In genomic region chr4:87973283-87974169, GRCh38 we compare ENCODE assay signal across 7 cellular contexts. TPM values are rescaled to one million over a fixed set of nuclear protein-coding genes. Genes with fewer than 3 reads are reported as not detected.
DNase-seq lines count a peak whose midpoint lies in the region; ATAC-seq and TF ChIP-seq lines count a peak whose summit lies in the region.

No MANE protein-coding gene starts in this region.

- no peak overlapping the region for H2AFZ ChIP-seq in Karpas-422 (ENCODE audit: low read length)
- H2AFZ ChIP-seq in smooth muscle cell (ENCODE audit: low read depth), result peak overlapping the region; percentile 83

- ATAC-seq in GM21825 (IDR thresholded peaks at IDR 0.05; ENCODE audit: unreplicated experiment), result peak; percentile 59

- H4K20me1 ChIP-seq in Karpas-422 (ENCODE audit: insufficient read depth, low read depth, low read length) (no peaks in the 10 kb centered on the region), smooth muscle cell (ENCODE audit: low read depth) (no peaks in the 10 kb centered on the region)

- TF ChIP-seq CTCF in smooth muscle cell (IDR thresholded peaks at IDR 0.05; ENCODE audit: borderline replicate concordance, insufficient read depth, poor library complexity, severe bottlenecking), result peak; percentile 80

- H3K27me3 ChIP-seq in Karpas-422 (ENCODE audit: low read length) (no peaks in the 10 kb centered on the region), smooth muscle cell (ENCODE audit: low read depth) (no peaks in the 10 kb centered on the region)

- no peaks in the 10 kb centered on the region for H3K9me2 ChIP-seq in Karpas-422 (replicated peaks; ENCODE audit: insufficient read depth, low read length)

- peaks cover 3% of the 10 kb centered on the region for H3F3A ChIP-seq in smooth muscle cell (ENCODE audit: low read depth)

- H3K9me3 ChIP-seq in Karpas-422 (ENCODE audit: low read length) (no peaks in the 10 kb centered on the region), smooth muscle cell (replicated peaks; ENCODE audit: low read depth) (no peaks in the 10 kb centered on the region)

- H3K4me3 ChIP-seq in Karpas-422 (ENCODE audit: low read length) (no peak overlapping the region), smooth muscle cell (peak overlapping the region; percentile 42)

- H3K4me1 ChIP-seq in Karpas-422 (ENCODE audit: low read length) (peaks cover 10% of the 10 kb centered on the region), smooth muscle cell (ENCODE audit: low read depth) (peaks cover 3% of the 10 kb centered on the region)

- 13% methylated on average over 14 of the region's 14 CpGs for whole genome bisulfite sequencing in smooth muscle cell (ENCODE audit: low lambda C conversion rate)

- DNase-seq in GM04504 (ENCODE audit: low read depth) (peak; percentile 89), Karpas-422 (peak; percentile 77), SHP77 (lab: John Stamatoyannopoulos, UW) (peak; percentile 77 to 86), brain pericyte (ENCODE audit: low read depth, low spot score) (peak; percentile 7), iPS-NIHi7 (ENCODE audit: extremely low spot score) (peak; percentile 53), smooth muscle cell (lab: John Stamatoyannopoulos, UW; ENCODE audit: unreplicated experiment) (no peak)

- no peaks in the 10 kb centered on the region for H3K79me2 ChIP-seq in Karpas-422 (ENCODE audit: low read length)
- no peaks in the 10 kb centered on the region for H3K79me2 ChIP-seq in smooth muscle cell (ENCODE audit: low read depth)

- H3K36me3 ChIP-seq in Karpas-422 (ENCODE audit: insufficient read depth, low read length) (no peaks in the 10 kb centered on the region), smooth muscle cell (ENCODE audit: low read depth) (no peaks in the 10 kb centered on the region)

- H3K4me2 ChIP-seq in Karpas-422 (ENCODE audit: low read depth, low read length, poor library complexity, severe bottlenecking), result no peak overlapping the region
- peak overlapping the region; percentile 83 for H3K4me2 ChIP-seq in smooth muscle cell

- H3K27ac ChIP-seq in Karpas-422 (ENCODE audit: low read length) (no peak overlapping the region), smooth muscle cell (ENCODE audit: low read depth) (peak overlapping the region; percentile 78)

- H3K9ac ChIP-seq in Karpas-422 (ENCODE audit: low read length) (no peak overlapping the region), smooth muscle cell (ENCODE audit: low read depth) (peak overlapping the region; percentile 40)

RNA-seq across cellular contexts. Expression of gene SPP1, which starts 2.0 kb away (rescaled TPM):
- not detected in 2 replicates for total RNA-seq in Karpas-422 (2014; rRNA removed; shearing (Covaris generic); ENCODE audit: low replicate concordance)
- total RNA-seq in smooth muscle cell, result 29.6 and 37.3 TPM in 2 replicates
- 16.2 and 102 TPM in 2 replicates for polyA plus RNA-seq in smooth muscle cell

RNA-seq across cellular contexts. Expression of gene PKD2, which starts 33.9 kb away (rescaled TPM):
- total RNA-seq in Karpas-422 (2014; rRNA removed; shearing (Covaris generic); ENCODE audit: low replicate concordance), result 17.6 and 20.8 TPM in 2 replicates
- 40.6 and 41.4 TPM in 2 replicates for total RNA-seq in smooth muscle cell
- polyA plus RNA-seq in smooth muscle cell, result 13.1 and 19.8 TPM in 2 replicates

Comparison
In these comparisons a context has a peak if more than half of its experiments do, and no peak if none do; other contexts are left out.
1. RNA of gene SPP1, which starts 2.0 kb away (total RNA-seq): 29.6 to 37.3 TPM in smooth muscle cell; not detected in Karpas-422; every median in the first group is over 10 times any median in the second.